Comparison of ENCODE assay signal across 8 cellular contexts in genomic region chr1:37634554-37635308, GRCh38. TPM values are rescaled to one million over a fixed set of nuclear protein-coding genes. Genes with fewer than 3 reads are reported as not detected.
DNase-seq lines count a peak whose midpoint lies in the region; ATAC-seq and TF ChIP-seq lines count a peak whose summit lies in the region.
"Had no signal": no experiment of that assay in that cellular context is flagged by ENCODE, and none has a peak within 500 bp of the region (broad histone marks: within the 10 kb centered on the region; RNA-seq: fewer than 3 reads in every experiment).

A gene with protein sequence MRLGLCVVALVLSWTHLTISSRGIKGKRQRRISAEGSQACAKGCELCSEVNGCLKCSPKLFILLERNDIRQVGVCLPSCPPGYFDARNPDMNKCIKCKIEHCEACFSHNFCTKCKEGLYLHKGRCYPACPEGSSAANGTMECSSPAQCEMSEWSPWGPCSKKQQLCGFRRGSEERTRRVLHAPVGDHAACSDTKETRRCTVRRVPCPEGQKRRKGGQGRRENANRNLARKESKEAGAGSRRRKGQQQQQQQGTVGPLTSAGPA (minus strand): TSS chr1:37634892. CDS start chr1:37629661, 5,231 bp downstream.

- H3K4me1 Mint-ChIP-seq in GM23338 (peaks cover 14% of the 10 kb centered on the region; the same call in 2 of the 3 replicates), glutamatergic neuron (ENCODE audit: low read depth, unreplicated experiment) (no peaks in the 10 kb centered on the region)

- peak; percentile 57 for ATAC-seq in GM23338
- no peak for ATAC-seq in GM21786 (IDR thresholded peaks at IDR 0.05; ENCODE audit: unreplicated experiment)
- no peak for ATAC-seq in GM18909 (IDR thresholded peaks at IDR 0.05; ENCODE audit: poor library complexity, unreplicated experiment)

- no peaks in the 10 kb centered on the region; the same call in none of the 2 replicates for H4K20me1 ChIP-seq in GM23338 (replicated peaks; ENCODE audit: insufficient read depth)

- H3K36me3 ChIP-seq in GM23338 (ENCODE audit: insufficient read depth) = no peaks in the 10 kb centered on the region

- peak within 1 kb of the TSS; percentile 57 for H3K4me3 ChIP-seq in GM23338
- H3K4me3 ChIP-seq in skeletal muscle cell (ENCODE audit: low read depth, low read length) = peak within 1 kb of the TSS; percentile 24

- peaks cover 100% of the 10 kb centered on the region for H3K27me3 ChIP-seq in GM23338 (ENCODE audit: insufficient read depth)

- no peak for TF ChIP-seq CTCF in GM23338 (conservative IDR thresholded peaks at IDR 0.05; ENCODE audit: low read depth in 2 of 2)
- no peak for TF ChIP-seq CTCF in glutamatergic neuron (IDR thresholded peaks at IDR 0.05; ENCODE audit: partially characterized antibody, unreplicated experiment)

- DNase-seq in GM23338 (ENCODE audit: low spot score) = peak; percentile 46
- DNase-seq in SW480 (ENCODE audit: low spot score) = peak; percentile 11
- DNase-seq in glutamatergic neuron = peak; percentile 48
- DNase-seq in skeletal muscle cell (ENCODE audit: low read depth) = no peak
- no peak for DNase-seq in medulla oblongata (ENCODE audit: extremely low spot score)

- H3K4me2 ChIP-seq in GM23338 = peak within 1 kb of the TSS; percentile 79

- H3K27ac Mint-ChIP-seq in GM23338 = no peak within 1 kb of the TSS
- no peak within 1 kb of the TSS for H3K27ac Mint-ChIP-seq in glutamatergic neuron (ENCODE audit: unreplicated experiment)

- H3K27me3 Mint-ChIP-seq in GM23338 (ENCODE audit: insufficient read depth, low read depth, poor library complexity) (peaks cover 82% of the 10 kb centered on the region), glutamatergic neuron (ENCODE audit: unreplicated experiment) (peaks cover 32% of the 10 kb centered on the region)

- H3K4me1 ChIP-seq in GM23338 (ENCODE audit: insufficient read depth) = peaks cover 11% of the 10 kb centered on the region; the same call in 1 of the 2 replicates

- H3K9me2 ChIP-seq in GM23338 (ENCODE audit: insufficient read depth) = no peaks in the 10 kb centered on the region

- no peaks in the 10 kb centered on the region for H3K79me2 ChIP-seq in GM23338 (replicated peaks; ENCODE audit: insufficient read depth)

- H3K36me3 Mint-ChIP-seq in GM23338 (ENCODE audit: low read depth) = no peaks in the 10 kb centered on the region
- H3K36me3 Mint-ChIP-seq in glutamatergic neuron (ENCODE audit: unreplicated experiment) = peaks cover 4% of the 10 kb centered on the region

- no peak within 1 kb of the TSS for H3K27ac ChIP-seq in GM23338 (ENCODE audit: low read depth)

- H3K9me3 Mint-ChIP-seq in GM23338 = no peaks in the 10 kb centered on the region
- peaks cover 2% of the 10 kb centered on the region for H3K9me3 Mint-ChIP-seq in glutamatergic neuron (ENCODE audit: unreplicated experiment)

- H3K4me3 Mint-ChIP-seq in GM23338 (peak within 1 kb of the TSS; percentile 67), glutamatergic neuron (ENCODE audit: unreplicated experiment) (peak within 1 kb of the TSS; percentile 61)

- H2AFZ ChIP-seq in GM23338 = peak within 1 kb of the TSS; percentile 81

- no peaks in the 10 kb centered on the region for H3F3A ChIP-seq in GM23338 (replicated peaks; ENCODE audit: low read depth)

TF ChIP-seq in GM23338, 12 proteins besides CTCF, POLR2A, EP300 and RAD21:
- peak; percentile 50 for TF ChIP-seq EZH2 (IDR thresholded peaks at IDR 0.05; ENCODE audit: low read depth, unreplicated experiment)
- TF ChIP-seq ETS1 (IDR thresholded peaks at IDR 0.05) = no peak
- TF ChIP-seq EZH2phosphoT487 (IDR thresholded peaks at IDR 0.05; ENCODE audit: unreplicated experiment) = peak; percentile 69
TF ChIP-seq in GM23338: peak in this region for 2.

RNA-seq across cellular contexts. Expression of the gene that starts here (rescaled TPM):
- total RNA-seq in GM23338 (2014; rRNA removed; shearing (Covaris generic)) = 0.19 TPM in 1 of 2 replicates, not detected in the other
- polyA plus RNA-seq in GM23338 (2016; fragmentation: Nextera tagmentation; extraction: Ambion mirVana) = 0.11 and 0.12 TPM in 2 replicates
- total RNA-seq in glutamatergic neuron (ENCODE audit: unreplicated experiment) = not detected
- total RNA-seq: myocyte had no signal

Comparison
In these comparisons a context has a peak if more than half of its experiments do, and no peak if none do; other contexts are left out.
1. Peak in DNase-seq, ATAC-seq, H3K4me3 ChIP-seq and H3K4me2 ChIP-seq in GM23338; RNA of the gene not detected or under 1 TPM.
2. Peak in DNase-seq in glutamatergic neuron; RNA of the gene not detected or under 1 TPM.